ENCODE assay signal across 22 cellular contexts in genomic region chr10:108757946-108758345, GRCh38.
"Had no signal": no experiment of that assay in that cellular context is flagged by ENCODE, and none has a peak within 500 bp of the region (broad histone marks: within the 10 kb centered on the region; RNA-seq: fewer than 3 reads in every experiment).

No MANE protein-coding gene starts in this region.

- H3K4me1 ChIP-seq: colonic mucosa, foreskin keratinocyte, neural progenitor cell, suprapubic skin, tibial artery had no signal

- H3K9ac ChIP-seq: neural progenitor cell had no signal

- ATAC-seq: foreskin keratinocyte; left colon; left ventricle myocardium superior; natural killer cell treated with Interleukin-12 subunit alpha and Interleukin-12 subunit beta and Interleukin-15 and Interleukin-18, amount 100 ng/mL, for 72 hours; right cardiac atrium had no signal

- H3K4me3 ChIP-seq: colonic mucosa, lung, neural progenitor cell, ovary, suprapubic skin, tibial artery had no signal

- H3K27me3 ChIP-seq: colonic mucosa, foreskin keratinocyte, neural progenitor cell, ovary, suprapubic skin, tibial artery had no signal

- H3K27ac ChIP-seq: colonic mucosa, foreskin keratinocyte, neural progenitor cell, ovary, suprapubic skin, tibial artery had no signal

- H3K9me3 ChIP-seq: colonic mucosa, ovary, suprapubic skin, tibial artery had no signal

- H3K4me2 ChIP-seq: neural progenitor cell had no signal

- H3K36me3 ChIP-seq: colonic mucosa, neural progenitor cell, ovary, suprapubic skin, tibial artery had no signal

- DNase-seq: colonic mucosa; dermis blood vessel endothelial cell; endodermal cell; erythroblast; foreskin keratinocyte; immature natural killer cell; kidney; left colon; left ventricle myocardium superior; mesenchymal stem cell; midbrain; nucleus accumbens; ovary; right cardiac atrium; small intestine; stimulated activated CD4-positive, alpha-beta T cell treated with anti-CD3 and anti-CD28 coated beads, Interleukin-2, amount 100 ng/mL, for 48 hours; stimulated activated naive CD4-positive, alpha-beta T cell treated with Interleukin-2 at 50 U/mL for 16 hours; tibial artery had no signal
